9 cellular contexts compared by ENCODE assay signal in genomic region chr22:20524004-20524481, GRCh38. TPM values are rescaled to one million over a fixed set of nuclear protein-coding genes. Genes with fewer than 3 reads are reported as not detected.
DNase-seq lines count a peak whose midpoint lies in the region; ATAC-seq, FAIRE-seq and TF ChIP-seq lines count a peak whose summit lies in the region.
"Had no signal": no experiment of that assay in that cellular context is flagged by ENCODE, and none has a peak within 500 bp of the region (broad histone marks: within the 10 kb centered on the region; RNA-seq: fewer than 3 reads in every experiment).

No MANE protein-coding gene starts in this region.

- DNase-seq in NCI-H1694 treated with DMSO at 0.1 percent for 48 hours (lab: John Stamatoyannopoulos, UW) (peak; percentile 29), NCI-H1694 (lab: John Stamatoyannopoulos, UW) (no peak), NCI-H69 (lab: John Stamatoyannopoulos, UW) (peak; percentile 74), cerebellar cortex (ENCODE audit: low spot score) (peak; percentile 7), renal cortical epithelial cell (ENCODE audit: low read depth) (peak; percentile 77), GM12892 (ENCODE audit: insufficient read length) (no peak)
- DNase-seq: 8988T had no signal

- TF ChIP-seq POLR2A in GM18505 (IDR thresholded peaks at IDR 0.05; ENCODE audit: borderline replicate concordance, extremely low read depth, insufficient read depth, insufficient read length) = no peak
- no peak for TF ChIP-seq POLR2A in GM12892 (IDR thresholded peaks at IDR 0.05; ENCODE audit: low read depth, low read length)

- ATAC-seq in GM18505 (IDR thresholded peaks at IDR 0.05; ENCODE audit: unreplicated experiment) (no peak), GM21737 (IDR thresholded peaks at IDR 0.05; ENCODE audit: unreplicated experiment) (no peak)

- no peak for FAIRE-seq in GM12892 (lab: Jason Lieb, UNC)

RNA-seq across cellular contexts. Expression of gene MED15, which starts 16.6 kb away (rescaled TPM):
- 41.5 and 69.2 TPM in 2 replicates for total RNA-seq in renal cortical epithelial cell
- polyA plus RNA-seq in GM12892 (2012; ENCODE audit: missing spikeins) = 23.7 TPM

RNA-seq across cellular contexts. Expression of gene KLHL22, which starts 28.4 kb away (rescaled TPM):
- total RNA-seq in renal cortical epithelial cell = 18.9 and 25.5 TPM in 2 replicates
- polyA plus RNA-seq in GM12892 (2012; ENCODE audit: missing spikeins) = 17.4 TPM

Comparison
In these comparisons a context has a peak if more than half of its experiments do, and no peak if none do; other contexts are left out.
1. DNase-seq: peak in NCI-H1694 treated with DMSO at 0.1 percent for 48 hours (single experiment), NCI-H69 (single experiment), cerebellar cortex (single experiment) and renal cortical epithelial cell (single experiment); none in NCI-H1694 (single experiment) and GM12892 (single experiment).